Comparison of ENCODE assay signal across 1 cellular context in genomic region chr1:11943619-11944018, GRCh38.
TF ChIP-seq lines count a peak whose summit lies in the region.

No MANE protein-coding gene starts in this region.

TF ChIP-seq in HCT116, 20 proteins besides CTCF, POLR2A, EP300 and RAD21 (continued from another document):
- TF ChIP-seq MAX (IDR thresholded peaks at IDR 0.05) (no peak), ZNF274 (IDR thresholded peaks at IDR 0.05; ENCODE audit: low read depth, low read length) (no peak), EZH2phosphoT487 (IDR thresholded peaks at IDR 0.05; ENCODE audit: borderline replicate concordance) (no peak)
TF ChIP-seq in HCT116: peak in this region for 0.
